In the genomic region with DNA sequence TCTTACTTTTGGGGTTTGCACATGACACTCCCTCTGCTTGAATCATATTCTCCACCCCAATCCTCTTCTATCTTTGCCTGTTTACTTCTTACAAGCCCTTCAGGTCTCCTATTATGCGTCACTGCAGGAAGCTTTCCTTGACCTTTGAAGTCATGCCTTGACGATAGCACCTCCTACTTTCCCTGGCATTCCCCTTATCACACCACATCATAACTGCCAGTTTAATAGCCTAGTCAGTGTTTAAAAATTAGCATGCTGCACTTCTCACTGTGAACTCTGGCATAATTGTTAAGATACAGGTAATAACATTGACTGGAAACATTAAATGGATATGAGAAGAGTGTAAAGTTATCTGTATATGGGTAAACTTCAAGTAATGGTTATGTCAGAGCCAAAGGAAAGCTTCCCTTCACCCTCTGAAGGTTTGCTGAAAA, we compare ENCODE assay signal across 8 cellular contexts. TPM values are rescaled to one million over a fixed set of nuclear protein-coding genes. Genes with fewer than 3 reads are reported as not detected.
DNase-seq lines count a peak whose midpoint lies in the region; ATAC-seq, FAIRE-seq and TF ChIP-seq lines count a peak whose summit lies in the region.

No MANE protein-coding gene starts in this region.

- CTCF ChIA-PET in activated CD8-positive, alpha-beta T cell treated with anti-CD3 and anti-CD28 coated beads for 36 hours (lab: Charles Lee): interaction anchor here (0.7 to 2.0 kb wide), 6 partner anchors 11 to 150 kb away, joined by 3 to 6 read pairs (median 3); partner anchors contain the start of gene CEP120

- DNase-seq in ACHN (peak; percentile 8), H54 (ENCODE audit: insufficient read length, low spot score) (peak; percentile 12), iPS-NIHi11 (ENCODE audit: low spot score) (peak; percentile 38), ascending aorta (ENCODE audit: low spot score in 2 of 2) (no peak), CD1c-positive myeloid dendritic cell (ENCODE audit: extremely low spot score) (no peak), neural progenitor cell (ENCODE audit: low spot score) (no peak), urothelium cell line (ENCODE audit: low spot score) (no peak)
- DNase-seq in activated CD8-positive, alpha-beta T cell treated with anti-CD3 and anti-CD28 coated beads for 36 hours: peak; percentile 72

- in situ Hi-C loops in ACHN (cut with HindIII; ENCODE audit: low pct_ligation_motif_present, low pct_unique_long_range_greater_than_20kb, low sequenced_read_pairs): no loop called here

- no peak overlapping the region for H3K4me3 ChIP-seq in ascending aorta
- H3K4me3 ChIP-seq in neural progenitor cell: no peak overlapping the region

- no peak overlapping the region for H3K27ac ChIP-seq in ascending aorta
- H3K27ac ChIP-seq in neural progenitor cell: no peak overlapping the region

- H3K27me3 Mint-ChIP-seq in activated CD8-positive, alpha-beta T cell treated with anti-CD3 and anti-CD28 coated beads for 36 hours: no peaks in the 10 kb centered on the region
- H3K27me3 Mint-ChIP-seq in neural progenitor cell (ENCODE audit: insufficient read depth, low read depth): peaks cover 5% of the 10 kb centered on the region

- no peaks in the 10 kb centered on the region for H3K36me3 ChIP-seq in ascending aorta
- H3K36me3 ChIP-seq in neural progenitor cell: no peaks in the 10 kb centered on the region

- no peaks in the 10 kb centered on the region for H3K9me3 Mint-ChIP-seq in activated CD8-positive, alpha-beta T cell treated with anti-CD3 and anti-CD28 coated beads for 36 hours
- H3K9me3 Mint-ChIP-seq in neural progenitor cell: peaks cover 3% of the 10 kb centered on the region

- H4K20me1 ChIP-seq in neural progenitor cell (ENCODE audit: low read depth): no peaks in the 10 kb centered on the region

- peaks cover 1% of the 10 kb centered on the region for H3K36me3 Mint-ChIP-seq in activated CD8-positive, alpha-beta T cell treated with anti-CD3 and anti-CD28 coated beads for 36 hours (ENCODE audit: low read depth)
- H3K36me3 Mint-ChIP-seq in neural progenitor cell: no peaks in the 10 kb centered on the region

- POLR2A ChIA-PET in activated CD8-positive, alpha-beta T cell treated with anti-CD3 and anti-CD28 coated beads for 36 hours (lab: Charles Lee): interaction anchor here (1.2 to 1.9 kb wide), 3 partner anchors 10 to 53 kb away, joined by 4 to 12 read pairs (median 6); partner anchors contain the start of gene CEP120

- H3K9me3 ChIP-seq in ascending aorta (no peaks in the 10 kb centered on the region), neural progenitor cell (ENCODE audit: low read depth) (no peaks in the 10 kb centered on the region)

- no peaks in the 10 kb centered on the region for H3K4me1 ChIP-seq in ascending aorta
- H3K4me1 ChIP-seq in neural progenitor cell: no peaks in the 10 kb centered on the region

- no peak overlapping the region for H2AFZ ChIP-seq in neural progenitor cell (replicated peaks)

- no peaks in the 10 kb centered on the region for H3K79me2 ChIP-seq in neural progenitor cell (ENCODE audit: low read depth)

- intact Hi-C loops in activated CD8-positive, alpha-beta T cell treated with anti-CD3 and anti-CD28 coated beads for 36 hours (cut with micrococcal nuclease): no loop called here
- intact Hi-C loops in ascending aorta (cut with DNase I): no loop called here

- no peaks in the 10 kb centered on the region for H3K27me3 ChIP-seq in ascending aorta
- no peaks in the 10 kb centered on the region for H3K27me3 ChIP-seq in neural progenitor cell

- peak; percentile 95 for ATAC-seq in activated CD8-positive, alpha-beta T cell treated with anti-CD3 and anti-CD28 coated beads for 36 hours

- H3K27ac Mint-ChIP-seq in activated CD8-positive, alpha-beta T cell treated with anti-CD3 and anti-CD28 coated beads for 36 hours: peak overlapping the region; percentile 84
- no peak overlapping the region for H3K27ac Mint-ChIP-seq in neural progenitor cell

- H3K4me3 Mint-ChIP-seq in activated CD8-positive, alpha-beta T cell treated with anti-CD3 and anti-CD28 coated beads for 36 hours: peak overlapping the region; percentile 5
- H3K4me3 Mint-ChIP-seq in neural progenitor cell: no peak overlapping the region

- TF ChIP-seq POLR2A in H54 (IDR thresholded peaks at IDR 0.05; ENCODE audit: low read depth, low read length): no peak

- H3K4me2 ChIP-seq in neural progenitor cell: no peak overlapping the region

- TF ChIP-seq CTCF in activated CD8-positive, alpha-beta T cell treated with anti-CD3 and anti-CD28 coated beads for 36 hours (IDR thresholded peaks at IDR 0.05): no peak
- TF ChIP-seq CTCF in ascending aorta (IDR thresholded peaks at IDR 0.05): no peak
- no peak for TF ChIP-seq CTCF in neural progenitor cell (IDR thresholded peaks at IDR 0.05)

- FAIRE-seq in H54 (lab: Jason Lieb, UNC) (peak; percentile 95), urothelium cell line (lab: Jason Lieb, UNC) (no peak)

- H3K4me1 Mint-ChIP-seq in activated CD8-positive, alpha-beta T cell treated with anti-CD3 and anti-CD28 coated beads for 36 hours (ENCODE audit: low read depth): peaks cover 15% of the 10 kb centered on the region
- H3K4me1 Mint-ChIP-seq in neural progenitor cell: peaks cover 8% of the 10 kb centered on the region

- no peaks in the 10 kb centered on the region for H3F3A ChIP-seq in neural progenitor cell (ENCODE audit: low read depth)

- no peak overlapping the region for H3K9ac ChIP-seq in neural progenitor cell

RNA-seq across cellular contexts. Expression of gene CEP120, which starts 37.1 kb away (rescaled TPM):
- 10 to 100 TPM; 22.6 to 28.3 TPM for total RNA-seq in activated CD8-positive, alpha-beta T cell treated with anti-CD3 and anti-CD28 coated beads for 36 hours
- total RNA-seq in ascending aorta: 11.6 TPM
- total RNA-seq in neural progenitor cell (ENCODE audit: low replicate concordance): 25.2 and 38.5 TPM in 2 replicates

RNA-seq across cellular contexts. Expression of gene CSNK1G3, which starts 51.7 kb away (rescaled TPM):
- total RNA-seq in activated CD8-positive, alpha-beta T cell treated with anti-CD3 and anti-CD28 coated beads for 36 hours: 10 to 100 TPM; 36.1 to 39.2 TPM
- 28.5 TPM for total RNA-seq in ascending aorta
- total RNA-seq in neural progenitor cell (ENCODE audit: low replicate concordance): 86.1 and 96.7 TPM in 2 replicates

Comparison
In these comparisons a context has a peak if more than half of its experiments do, and no peak if none do; other contexts are left out.
1. DNase-seq: peak in ACHN (single experiment), H54 (single experiment), activated CD8-positive, alpha-beta T cell treated with anti-CD3 and anti-CD28 coated beads for 36 hours (single experiment) and iPS-NIHi11 (single experiment); none in ascending aorta (0 of 2), CD1c-positive myeloid dendritic cell (single experiment), neural progenitor cell (single experiment) and urothelium cell line (single experiment).